9 cellular contexts compared by ENCODE assay signal in the genomic region with DNA sequence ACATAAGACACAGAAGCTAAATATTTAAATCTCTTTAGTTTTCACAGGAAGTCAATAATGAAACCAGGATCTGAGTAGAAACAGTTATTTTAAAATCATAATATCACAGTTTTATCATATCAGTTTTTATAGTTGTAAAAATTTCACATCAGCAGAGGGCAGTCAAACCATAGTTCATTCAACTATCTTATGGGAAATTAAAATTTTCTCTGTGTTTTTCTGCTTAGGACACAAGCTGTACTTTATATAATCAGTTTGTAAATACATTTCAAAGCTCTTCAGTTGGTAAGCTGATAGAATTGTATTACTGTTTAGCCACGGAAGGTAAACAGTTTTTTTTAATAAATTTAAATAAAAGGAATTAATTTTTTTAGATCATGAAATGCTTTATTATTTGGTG.
DNase-seq lines count a peak whose midpoint lies in the region; ATAC-seq, FAIRE-seq and TF ChIP-seq lines count a peak whose summit lies in the region.
"Had no signal": no experiment of that assay in that cellular context is flagged by ENCODE, and none has a peak within 500 bp of the region (broad histone marks: within the 10 kb centered on the region; RNA-seq: fewer than 3 reads in every experiment).

No MANE protein-coding gene starts in this region.

- DNase-seq in DMS79 treated with DMSO at 0.1 percent for 48 hours (lab: John Stamatoyannopoulos, UW) = peak; percentile 5
- DNase-seq in DMS79 (lab: John Stamatoyannopoulos, UW) = no peak
- DNase-seq in SK-N-SH = no peak
- peak; percentile 72 for DNase-seq in fibroblast of peridontal ligament (ENCODE audit: extremely low read depth)
- DNase-seq in renal cortical epithelial cell (ENCODE audit: low read depth) = peak; percentile 19
- no peak for DNase-seq in RCC 7860 (ENCODE audit: low spot score)
- no peak for DNase-seq in cerebellum (ENCODE audit: low spot score)
- DNase-seq: central memory CD4-positive, alpha-beta T cell had no signal

- no peak for FAIRE-seq in RCC 7860 (lab: Jason Lieb, UNC)

- peaks cover 0 to 16% of the 10 kb centered on the region in 2 experiments; a peak in 2 of 4 replicates for H3K4me1 ChIP-seq in SK-N-SH (ENCODE audit: control insufficient read depth in 1 of 2, insufficient read depth in 2 of 2, low read depth in 1 of 2, low read length in 1 of 2)

- TF ChIP-seq RAD21 in SK-N-SH (IDR thresholded peaks at IDR 0.05; ENCODE audit: low read length) = peak; percentile 62

- no peak for ATAC-seq in HG02642 (IDR thresholded peaks at IDR 0.05; ENCODE audit: poor library complexity, unreplicated experiment)

- H3F3A ChIP-seq in SK-N-SH (replicated peaks; ENCODE audit: insufficient read depth) = peaks cover 16% of the 10 kb centered on the region

- H3K9ac ChIP-seq in SK-N-SH = no peak overlapping the region

- 89% methylated on average over 1 of the region's 1 CpG for WGBS in SK-N-SH (ENCODE audit: low lambda C conversion rate)

- POLR2A ChIA-PET in SK-N-SH (lab: Yijun Ruan, JAX) = no interaction called here

- no peaks in the 10 kb centered on the region for H3K9me2 ChIP-seq in SK-N-SH

- no peaks in the 10 kb centered on the region for H4K20me1 ChIP-seq in SK-N-SH (ENCODE audit: insufficient read depth)

- CTCF ChIA-PET in SK-N-SH (lab: Yijun Ruan, JAX) = interaction anchor here (0.6 to 1.4 kb wide), 5 partner anchors 16 to 273 kb away, joined by 3 to 5 read pairs (median 3); no protein-coding TSS in a partner anchor

- no peak overlapping the region for H3K4me2 ChIP-seq in SK-N-SH

- no peak overlapping the region for H3K4me3 ChIP-seq in SK-N-SH (ENCODE audit: low read depth in 2 of 2, low read length in 1 of 2)

- peaks cover 0 to 11% of the 10 kb centered on the region in 2 experiments for H3K36me3 ChIP-seq in SK-N-SH (replicated peaks in 1 of 2; ENCODE audit: control insufficient read depth in 1 of 2, insufficient read depth in 2 of 2, low read length in 1 of 2)

- peak; percentile 64 for TF ChIP-seq CTCF in SK-N-SH (IDR thresholded peaks at IDR 0.05)

- H2AFZ ChIP-seq in SK-N-SH (ENCODE audit: low read depth) = no peak overlapping the region

- no peaks in the 10 kb centered on the region for H3K79me2 ChIP-seq in SK-N-SH (ENCODE audit: insufficient read depth)

- no peak for TF ChIP-seq EP300 in SK-N-SH (IDR thresholded peaks at IDR 0.05; ENCODE audit: borderline replicate concordance in 1 of 2, low read depth in 1 of 2, low read length in 1 of 2)

- H3K9me3 ChIP-seq in SK-N-SH = no peaks in the 10 kb centered on the region

- no peaks in the 10 kb centered on the region for H3K27me3 ChIP-seq in SK-N-SH (ENCODE audit: insufficient read depth)

- H3K27ac ChIP-seq in SK-N-SH (ENCODE audit: low read depth in 2 of 2, low read length in 1 of 2) = no peak overlapping the region; a peak in 1 of 4 replicates

TF ChIP-seq in SK-N-SH, 30 proteins besides CTCF, POLR2A, EP300 and RAD21:
- TF ChIP-seq GATA2 (CRISPR knock-in tag; IDR thresholded peaks at IDR 0.05) (no peak), TCF12 (IDR thresholded peaks at IDR 0.05) (no peak), NRF1 (IDR thresholded peaks at IDR 0.05; ENCODE audit: low read depth, low read length) (no peak), POLR2AphosphoS5 (IDR thresholded peaks at IDR 0.05; ENCODE audit: low read depth, low read length) (no peak), SMC3 (IDR thresholded peaks at IDR 0.05; ENCODE audit: low read depth, low read length) (peak; percentile 40)
- TF ChIP-seq, protein P1, sequence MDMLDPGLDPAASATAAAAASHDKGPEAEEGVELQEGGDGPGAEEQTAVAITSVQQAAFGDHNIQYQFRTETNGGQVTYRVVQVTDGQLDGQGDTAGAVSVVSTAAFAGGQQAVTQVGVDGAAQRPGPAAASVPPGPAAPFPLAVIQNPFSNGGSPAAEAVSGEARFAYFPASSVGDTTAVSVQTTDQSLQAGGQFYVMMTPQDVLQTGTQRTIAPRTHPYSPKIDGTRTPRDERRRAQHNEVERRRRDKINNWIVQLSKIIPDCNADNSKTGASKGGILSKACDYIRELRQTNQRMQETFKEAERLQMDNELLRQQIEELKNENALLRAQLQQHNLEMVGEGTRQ (IDR thresholded peaks at IDR 0.05; ENCODE audit: borderline replicate concordance, low read depth, low read length) = no peak
- TF ChIP-seq, protein P2, sequence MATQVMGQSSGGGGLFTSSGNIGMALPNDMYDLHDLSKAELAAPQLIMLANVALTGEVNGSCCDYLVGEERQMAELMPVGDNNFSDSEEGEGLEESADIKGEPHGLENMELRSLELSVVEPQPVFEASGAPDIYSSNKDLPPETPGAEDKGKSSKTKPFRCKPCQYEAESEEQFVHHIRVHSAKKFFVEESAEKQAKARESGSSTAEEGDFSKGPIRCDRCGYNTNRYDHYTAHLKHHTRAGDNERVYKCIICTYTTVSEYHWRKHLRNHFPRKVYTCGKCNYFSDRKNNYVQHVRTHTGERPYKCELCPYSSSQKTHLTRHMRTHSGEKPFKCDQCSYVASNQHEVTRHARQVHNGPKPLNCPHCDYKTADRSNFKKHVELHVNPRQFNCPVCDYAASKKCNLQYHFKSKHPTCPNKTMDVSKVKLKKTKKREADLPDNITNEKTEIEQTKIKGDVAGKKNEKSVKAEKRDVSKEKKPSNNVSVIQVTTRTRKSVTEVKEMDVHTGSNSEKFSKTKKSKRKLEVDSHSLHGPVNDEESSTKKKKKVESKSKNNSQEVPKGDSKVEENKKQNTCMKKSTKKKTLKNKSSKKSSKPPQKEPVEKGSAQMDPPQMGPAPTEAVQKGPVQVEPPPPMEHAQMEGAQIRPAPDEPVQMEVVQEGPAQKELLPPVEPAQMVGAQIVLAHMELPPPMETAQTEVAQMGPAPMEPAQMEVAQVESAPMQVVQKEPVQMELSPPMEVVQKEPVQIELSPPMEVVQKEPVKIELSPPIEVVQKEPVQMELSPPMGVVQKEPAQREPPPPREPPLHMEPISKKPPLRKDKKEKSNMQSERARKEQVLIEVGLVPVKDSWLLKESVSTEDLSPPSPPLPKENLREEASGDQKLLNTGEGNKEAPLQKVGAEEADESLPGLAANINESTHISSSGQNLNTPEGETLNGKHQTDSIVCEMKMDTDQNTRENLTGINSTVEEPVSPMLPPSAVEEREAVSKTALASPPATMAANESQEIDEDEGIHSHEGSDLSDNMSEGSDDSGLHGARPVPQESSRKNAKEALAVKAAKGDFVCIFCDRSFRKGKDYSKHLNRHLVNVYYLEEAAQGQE (IDR thresholded peaks at IDR 0.05; ENCODE audit: low read depth, low read length) = no peak

Comparison
In these comparisons a context has a peak if more than half of its experiments do, and no peak if none do; other contexts are left out.
1. DNase-seq: peak in DMS79 treated with DMSO at 0.1 percent for 48 hours (single experiment), fibroblast of peridontal ligament (single experiment) and renal cortical epithelial cell (single experiment); none in DMS79 (single experiment), SK-N-SH (single experiment), RCC 7860 (single experiment) and cerebellum (single experiment).